In genomic region chr3:154324919-154325318, GRCh38 we compare ENCODE assay signal across 8 cellular contexts. TPM values are rescaled to one million over a fixed set of nuclear protein-coding genes. Genes with fewer than 3 reads are reported as not detected.
DNase-seq lines count a peak whose midpoint lies in the region; ATAC-seq and TF ChIP-seq lines count a peak whose summit lies in the region.

No MANE protein-coding gene starts in this region.

- DNase-seq in HAP-1 (ENCODE audit: low spot score in 2 of 2) (no peak), PC-9 (no peak), fibroblast of gingiva (ENCODE audit: low read depth) (peak; percentile 61), NCI-H510A (lab: John Stamatoyannopoulos, UW) (no peak)

- H3K4me2 ChIP-seq in PC-9: peak overlapping the region; percentile 86

- H3K36me3 ChIP-seq in HAP-1 (replicated peaks): peaks cover 11% of the 10 kb centered on the region
- H3K36me3 ChIP-seq in PC-9 (ENCODE audit: low read depth): no peaks in the 10 kb centered on the region
- peaks cover 2% of the 10 kb centered on the region for H3K36me3 ChIP-seq in rectal smooth muscle tissue (ENCODE audit: control insufficient read depth, insufficient read depth, low read length)

- no peak overlapping the region for H3K9ac ChIP-seq in rectal smooth muscle tissue (ENCODE audit: low read length)

- intact Hi-C loops in PC-9 (cut with micrococcal nuclease; ENCODE audit: unreplicated experiment): loop anchor here (5.0 kb wide), 1 partner anchor 997 kb away; no protein-coding TSS in a partner anchor

- peaks cover 48% of the 10 kb centered on the region for H3K79me2 ChIP-seq in PC-9 (ENCODE audit: low read depth)

- TF ChIP-seq CTCF in PC-9 (conservative IDR thresholded peaks at IDR 0.05): no peak

- CTCF ChIA-PET in PC-9 (lab: Charles Lee): interaction anchor here (0.5 to 0.6 kb wide), 2 partner anchors 40 to 107 kb away, joined by 3 to 20 read pairs; no protein-coding TSS in a partner anchor

- peaks cover 16% of the 10 kb centered on the region for H4K20me1 ChIP-seq in PC-9 (ENCODE audit: insufficient read depth)

- H2AFZ ChIP-seq in PC-9: peak overlapping the region; percentile 97

- POLR2A ChIA-PET in PC-9 (lab: Charles Lee; ENCODE audit: unreplicated experiment): interaction anchor here (0.6 to 0.9 kb wide), 4 partner anchors 13 to 1282 kb away, joined by 3 to 6 read pairs (median 4); no protein-coding TSS in a partner anchor

- BruUV-seq in PC-9 (replicated peaks; lab: Mats Ljungman, UMichigan): no TSS peak

- ATAC-seq in HG02571 (IDR thresholded peaks at IDR 0.05; ENCODE audit: unreplicated experiment): no peak
- no peak for ATAC-seq in GM21825 (IDR thresholded peaks at IDR 0.05; ENCODE audit: unreplicated experiment)
- no peak for ATAC-seq in HG02763 (IDR thresholded peaks at IDR 0.05; ENCODE audit: unreplicated experiment)

- H3K4me3 ChIP-seq in HAP-1 (peak overlapping the region; percentile 88), PC-9 (peak overlapping the region; percentile 75), rectal smooth muscle tissue (ENCODE audit: low read length) (peak overlapping the region; percentile 97)

- in situ Hi-C loops in HAP-1 (cut with MboI; ENCODE audit: low sequenced_read_pairs): loop anchor here (25.0 kb wide), 2 partner anchors 412 to 1012 kb away; no protein-coding TSS in a partner anchor

- H3K27me3 ChIP-seq in HAP-1 (ENCODE audit: low read depth): no peaks in the 10 kb centered on the region
- no peaks in the 10 kb centered on the region for H3K27me3 ChIP-seq in PC-9 (ENCODE audit: insufficient read depth, low read depth)
- no peaks in the 10 kb centered on the region for H3K27me3 ChIP-seq in rectal smooth muscle tissue (ENCODE audit: control insufficient read depth, insufficient read depth, low read length)

- H3K27ac ChIP-seq in PC-9: peak overlapping the region; percentile 71; the same call in 1 of the 2 replicates
- peak overlapping the region; percentile 81 for H3K27ac ChIP-seq in rectal smooth muscle tissue (ENCODE audit: low read depth, low read length)

- H3K9me3 ChIP-seq in HAP-1 (no peaks in the 10 kb centered on the region), PC-9 (ENCODE audit: insufficient read depth, low read depth) (no peaks in the 10 kb centered on the region)

- no peaks in the 10 kb centered on the region for H3K9me2 ChIP-seq in PC-9 (ENCODE audit: insufficient read depth)

- H3K4me1 ChIP-seq in HAP-1: peaks cover 10% of the 10 kb centered on the region
- H3K4me1 ChIP-seq in PC-9 (replicated peaks; ENCODE audit: insufficient read depth): peaks cover 28% of the 10 kb centered on the region
- peaks cover 3% of the 10 kb centered on the region for H3K4me1 ChIP-seq in rectal smooth muscle tissue (ENCODE audit: control insufficient read depth, insufficient read depth, low read length)

- H3F3A ChIP-seq in PC-9 (ENCODE audit: insufficient read depth, low read depth): no peaks in the 10 kb centered on the region

RNA-seq across cellular contexts. Expression of gene DHX36, which starts 0.6 kb away (rescaled TPM):
- 64.2 and 87.2 TPM in 2 replicates for total RNA-seq in PC-9 (2021)
